In genomic region chr3:197472151-197472550, GRCh38 we compare ENCODE assay signal across 18 cellular contexts.
DNase-seq lines count a peak whose midpoint lies in the region; ATAC-seq and TF ChIP-seq lines count a peak whose summit lies in the region.
"Had no signal": no experiment of that assay in that cellular context is flagged by ENCODE, and none has a peak within 500 bp of the region (broad histone marks: within the 10 kb centered on the region; RNA-seq: fewer than 3 reads in every experiment).

No MANE protein-coding gene starts in this region.

- H3K27me3 ChIP-seq in right lobe of liver, result no peaks in the 10 kb centered on the region
- H3K27me3 ChIP-seq: SJSA1 had no signal

- H3K27ac ChIP-seq in caudate nucleus (ENCODE audit: low read depth, low read length) (peak overlapping the region; percentile 63), right lobe of liver (peak overlapping the region in 2 of 3 donors; percentile 52 to 53)
- H3K27ac ChIP-seq: SJSA1 had no signal

- H3K4me3 ChIP-seq in right lobe of liver, result no peak overlapping the region
- H3K4me3 ChIP-seq: SJSA1 had no signal

- in situ Hi-C loops in G401 (cut with HindIII; ENCODE audit: low sequenced_read_pairs), result no loop called here

- no peak for TF ChIP-seq POLR2A in right lobe of liver (IDR thresholded peaks at IDR 0.05)

- H3K9me3 ChIP-seq in right lobe of liver, result no peaks in the 10 kb centered on the region
- H3K9me3 ChIP-seq: SJSA1 had no signal

- DNase-seq in G401 (ENCODE audit: low spot score), result peak; percentile 75
- peak in 1 of 61 donors; percentile 55 for DNase-seq in caudate nucleus (lab: John Stamatoyannopoulos, UW)
- peak; percentile 49 to 88 (median 75) for DNase-seq in right lobe of liver
- peak; percentile 42 for DNase-seq in pons (ENCODE audit: low spot score)
- no peak for DNase-seq in AML-193 (lab: John Stamatoyannopoulos, UW)
- no peak for DNase-seq in HuH-7.5 (ENCODE audit: low spot score)
- no peak for DNase-seq in NCI-H524 (lab: John Stamatoyannopoulos, UW)
- DNase-seq: DMS53; IMR-90; Kasumi-1; MM.1S; NCI-H1092 treated with DMSO at 0.1 percent for 48 hours; NCI-H1694; NCI-H2227 treated with DMSO at 0.1 percent for 48 hours; NCI-H526; NK-92 treated with Interleukin-12 subunit alpha and Interleukin-12 subunit beta, amount 100 ng/mL, for 24 hours had no signal

- intact Hi-C loops in right lobe of liver (cut with DNase I), result no loop called here

- no peaks in the 10 kb centered on the region for H3K36me3 ChIP-seq in right lobe of liver
- H3K36me3 ChIP-seq: SJSA1 had no signal

- TF ChIP-seq CTCF in right lobe of liver (IDR thresholded peaks at IDR 0.05), result no peak

- peaks cover 0 to 49% (median 18%) of the 10 kb centered on the region in 4 donors for H3K4me1 ChIP-seq in right lobe of liver

- WGBS in right lobe of liver (ENCODE audit: insufficient coverage, low coverage, low lambda C conversion rate, missing lambda C conversion rate), result 38% methylated on average over 1 of the region's 2 CpGs

- ATAC-seq in right lobe of liver, result peak; percentile 80 to 82 (median 81)
- ATAC-seq in HG03280 (IDR thresholded peaks at IDR 0.05; ENCODE audit: unreplicated experiment), result no peak

Comparison
In these comparisons a context has a peak if more than half of its experiments do, and no peak if none do; other contexts are left out.
1. DNase-seq: peak in G401 (single experiment), right lobe of liver (3 of 3) and pons (single experiment); none in AML-193 (0 of 2), HuH-7.5 (single experiment) and NCI-H524 (0 of 2).